Comparison of ENCODE assay signal across 1 cellular context in genomic region chr15:43329960-43330779, GRCh38.
TF ChIP-seq lines count a peak whose summit lies in the region.

LCMT2 (minus strand) TSS chr15:43330573; CDS start chr15:43330489, 84 bp downstream.

TF ChIP-seq in HepG2, 621 proteins besides CTCF, POLR2A, EP300 and RAD21 (continued from another document and continues in another):
- TF ChIP-seq YEATS2 (CRISPR knock-in tag; IDR thresholded peaks at IDR 0.05; ENCODE audit: borderline replicate concordance) (peak; percentile 67; the same call in 1 of the 2 replicates), YY1 (IDR thresholded peaks at IDR 0.05; ENCODE audit: insufficient read depth, insufficient replicate concordance, low read depth, low read length) (peak; percentile 50), ZNF468 (CRISPR knock-in tag; IDR thresholded peaks at IDR 0.05) (0 out of 2 replicates have a peak, but pooled peaks have one; percentile 53), SRY (CRISPR knock-in tag; IDR thresholded peaks at IDR 0.05) (0 out of 2 replicates have a peak, but pooled peaks have one; percentile 87), ZNF326 (CRISPR knock-in tag; IDR thresholded peaks at IDR 0.05; ENCODE audit: borderline replicate concordance) (no peak), CHCHD3 (CRISPR knock-in tag; IDR thresholded peaks at IDR 0.05) (peak; percentile 95), ZKSCAN5 (CRISPR knock-in tag; IDR thresholded peaks at IDR 0.05) (no peak), SMC3 (IDR thresholded peaks at IDR 0.05; ENCODE audit: low read length) (no peak), NFAT5 (CRISPR knock-in tag; IDR thresholded peaks at IDR 0.05) (0 out of 2 replicates have a peak, but pooled peaks have one; percentile 56), ZNF296 (CRISPR knock-in tag; conservative IDR thresholded peaks at IDR 0.05) (no peak), SMAD1 (CRISPR knock-in tag; IDR thresholded peaks at IDR 0.05; ENCODE audit: borderline replicate concordance, low read depth) (0 out of 2 replicates have a peak, but pooled peaks have one; percentile 43), GMEB2 (CRISPR knock-in tag; IDR thresholded peaks at IDR 0.05; ENCODE audit: low read depth) (peak; percentile 51; the same call in 1 of the 2 replicates), HIVEP1 (CRISPR knock-in tag; IDR thresholded peaks at IDR 0.05) (peak; percentile 83), HNRNPUL1 (IDR thresholded peaks at IDR 0.05; ENCODE audit: low read depth, low read length) (no peak), GATAD1 (CRISPR knock-in tag; IDR thresholded peaks at IDR 0.05) (peak; percentile 91), ZNF598 (CRISPR knock-in tag; IDR thresholded peaks at IDR 0.05; ENCODE audit: borderline replicate concordance) (peak; percentile 54; the same call in 1 of the 2 replicates), HOMEZ (CRISPR knock-in tag; IDR thresholded peaks at IDR 0.05; ENCODE audit: low read depth) (peak; percentile 37; the same call in 1 of the 2 replicates), CREM (IDR thresholded peaks at IDR 0.05) (peak; percentile 90), CREM (CRISPR knock-in tag; IDR thresholded peaks at IDR 0.05) (no peak), TCF12 (IDR thresholded peaks at IDR 0.05) (no peak), TCF12 (CRISPR knock-in tag; IDR thresholded peaks at IDR 0.05) (no peak), ZNF792 (CRISPR knock-in tag; IDR thresholded peaks at IDR 0.05) (no peak; the same call in 1 of the 2 replicates), ZNF329 (CRISPR knock-in tag; IDR thresholded peaks at IDR 0.05; ENCODE audit: low read depth) (no peak), GRHL1 (CRISPR knock-in tag; conservative IDR thresholded peaks at IDR 0.05) (no peak), SOX6 (IDR thresholded peaks at IDR 0.05) (no peak), SOX6 (CRISPR knock-in tag; IDR thresholded peaks at IDR 0.05) (peak; percentile 58), MTERF4 (CRISPR knock-in tag; IDR thresholded peaks at IDR 0.05) (peak; percentile 94), HOXA5 (CRISPR knock-in tag; IDR thresholded peaks at IDR 0.05) (peak; percentile 75; the same call in 1 of the 2 replicates), ZNF547 (CRISPR knock-in tag; IDR thresholded peaks at IDR 0.05) (peak; percentile 85; the same call in 1 of the 2 replicates), GPN1 (CRISPR knock-in tag; IDR thresholded peaks at IDR 0.05; ENCODE audit: borderline replicate concordance) (no peak; the same call in 1 of the 2 replicates), ZNF644 (CRISPR knock-in tag; IDR thresholded peaks at IDR 0.05; ENCODE audit: low read depth) (no peak), GLI4 (CRISPR knock-in tag; IDR thresholded peaks at IDR 0.05; ENCODE audit: borderline replicate concordance) (peak; percentile 70; the same call in 1 of the 2 replicates), ZNF878 (CRISPR knock-in tag; IDR thresholded peaks at IDR 0.05) (peak; percentile 18; the same call in 1 of the 2 replicates), TAF1 (CRISPR knock-in tag; IDR thresholded peaks at IDR 0.05) (peak; percentile 88), FOXK2 (IDR thresholded peaks at IDR 0.05) (no peak), ZNF703 (CRISPR knock-in tag; IDR thresholded peaks at IDR 0.05; ENCODE audit: borderline replicate concordance) (no peak), ZNF549 (CRISPR knock-in tag; IDR thresholded peaks at IDR 0.05) (no peak), ZBTB46 (CRISPR knock-in tag; IDR thresholded peaks at IDR 0.05; ENCODE audit: borderline replicate concordance) (no peak), E2F1 (CRISPR knock-in tag; IDR thresholded peaks at IDR 0.05) (peak; percentile 84; the same call in 1 of the 2 replicates), GFI1 (CRISPR knock-in tag; IDR thresholded peaks at IDR 0.05; ENCODE audit: borderline replicate concordance) (no peak; the same call in 1 of the 2 replicates), PRDM4 (CRISPR knock-in tag; IDR thresholded peaks at IDR 0.05; ENCODE audit: borderline replicate concordance) (peak; percentile 16; the same call in 1 of the 2 replicates), MAF1 (CRISPR knock-in tag; IDR thresholded peaks at IDR 0.05; ENCODE audit: borderline replicate concordance) (peak; percentile 38; the same call in 1 of the 2 replicates), ZNF704 (CRISPR knock-in tag; IDR thresholded peaks at IDR 0.05; ENCODE audit: borderline replicate concordance) (no peak), KLF15 (CRISPR knock-in tag; IDR thresholded peaks at IDR 0.05; ENCODE audit: borderline replicate concordance) (0 out of 2 replicates have a peak, but pooled peaks have one; percentile 21), ZNF160 (CRISPR knock-in tag; IDR thresholded peaks at IDR 0.05) (peak; percentile 7; the same call in 1 of the 2 replicates), SKI (IDR thresholded peaks at IDR 0.05; ENCODE audit: partially characterized antibody) (no peak)
